ENCODE assay signal across 15 cellular contexts in the genomic region with DNA sequence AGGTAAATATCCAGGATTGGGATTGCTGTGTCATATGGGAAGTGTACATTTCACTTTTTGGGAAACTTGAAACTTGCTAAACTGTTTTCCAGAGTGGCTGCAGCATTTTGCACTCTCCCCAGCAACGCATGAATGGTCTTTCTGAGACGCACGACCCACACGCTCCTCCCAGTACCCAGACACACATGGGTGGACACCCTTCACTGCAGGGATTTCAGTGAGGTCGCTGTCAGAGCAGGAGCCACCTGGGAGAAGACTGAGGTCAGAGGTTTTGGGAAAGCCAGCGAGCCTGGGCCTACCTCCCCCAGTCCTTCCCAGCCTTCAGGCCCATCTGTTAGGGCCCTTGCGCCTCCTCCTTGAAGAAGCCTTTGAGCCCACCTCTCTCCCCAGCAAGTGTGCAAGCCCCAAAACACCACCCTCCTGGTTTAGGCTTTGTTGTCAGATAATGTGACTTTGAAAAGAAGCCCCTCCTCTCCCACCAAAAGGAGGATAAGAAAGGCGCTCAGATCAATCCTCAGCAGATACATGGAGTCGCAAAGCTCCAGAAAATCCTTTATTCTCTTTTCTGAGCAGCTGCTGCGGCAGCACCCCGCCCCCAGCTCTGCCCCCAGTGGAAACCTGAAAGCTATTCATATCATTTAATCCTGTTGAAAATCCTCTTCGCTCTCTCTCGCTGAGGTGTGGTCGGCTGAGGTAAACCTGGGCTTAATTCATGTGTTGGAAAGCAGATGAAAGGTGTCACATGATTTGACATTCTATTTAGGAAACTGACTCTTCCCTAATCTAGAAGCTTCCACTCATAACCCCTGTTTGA.
"Had no signal": no experiment of that assay in that cellular context is flagged by ENCODE, and none has a peak within 500 bp of the region (broad histone marks: within the 10 kb centered on the region; RNA-seq: fewer than 3 reads in every experiment).

No MANE protein-coding gene starts in this region.

- H3K36me3 Mint-ChIP-seq: activated CD8-positive, alpha-beta memory T cell treated with anti-CD3 and anti-CD28 coated beads, Interleukin-2, amount 10 ng/mL, durations not matched to agents 7 days and 5 days; brain; stimulated activated naive B cell treated with anti-CD40 and anti-IgM and Interleukin-4, amounts not matched to agents 10 μg/mL and 1 μg/mL and 100 μg/mL, for 72 hours had no signal

- H3K4me3 Mint-ChIP-seq: activated CD4-positive, alpha-beta memory T cell treated with anti-CD3 and anti-CD28 coated beads, Interleukin-2, amount 10 ng/mL, durations not matched to agents 7 days and 5 days; activated CD4-positive, alpha-beta T cell treated with anti-CD3 and anti-CD28 coated beads for 36 hours; activated CD8-positive, alpha-beta memory T cell treated with anti-CD3 and anti-CD28 coated beads, Interleukin-2, amount 10 ng/mL, durations not matched to agents 7 days and 5 days; brain; stimulated activated naive B cell treated with anti-CD40 and anti-IgM and Interleukin-4, amounts not matched to agents 10 μg/mL and 1 μg/mL and 100 μg/mL, for 72 hours had no signal

- H3K4me3 ChIP-seq: left lung, pancreas, thoracic aorta had no signal

- H3K4me1 ChIP-seq: left lung, pancreas had no signal

- DNase-seq: activated CD4-positive, alpha-beta memory T cell treated with anti-CD3 and anti-CD28 coated beads, Interleukin-2, amount 10 ng/mL, durations not matched to agents 7 days and 5 days; activated CD4-positive, alpha-beta T cell treated with anti-CD3 and anti-CD28 coated beads for 36 hours; activated CD8-positive, alpha-beta memory T cell treated with anti-CD3 and anti-CD28 coated beads, Interleukin-2, amount 10 ng/mL, durations not matched to agents 7 days and 5 days; anterior cingulate cortex; caudate nucleus; foreskin melanocyte; hypothalamus; islet precursor cell; left lung; midbrain; pancreas; retina; stimulated activated naive B cell treated with anti-CD40 and anti-IgM and Interleukin-4, amounts not matched to agents 10 μg/mL and 1 μg/mL and 100 μg/mL, for 72 hours had no signal

- H3K36me3 ChIP-seq: left lung, pancreas, thoracic aorta had no signal

- H3K27me3 Mint-ChIP-seq: brain had no signal

- ATAC-seq: activated CD4-positive, alpha-beta T cell treated with anti-CD3 and anti-CD28 coated beads for 36 hours; activated CD8-positive, alpha-beta memory T cell treated with anti-CD3 and anti-CD28 coated beads, Interleukin-2, amount 10 ng/mL, durations not matched to agents 7 days and 5 days; left lung; pancreas; stimulated activated naive B cell treated with anti-CD40 and anti-IgM and Interleukin-4, amounts not matched to agents 10 μg/mL and 1 μg/mL and 100 μg/mL, for 72 hours had no signal

- H3K27ac Mint-ChIP-seq: activated CD4-positive, alpha-beta memory T cell treated with anti-CD3 and anti-CD28 coated beads, Interleukin-2, amount 10 ng/mL, durations not matched to agents 7 days and 5 days; activated CD4-positive, alpha-beta T cell treated with anti-CD3 and anti-CD28 coated beads for 36 hours; activated CD8-positive, alpha-beta memory T cell treated with anti-CD3 and anti-CD28 coated beads, Interleukin-2, amount 10 ng/mL, durations not matched to agents 7 days and 5 days; brain; stimulated activated naive B cell treated with anti-CD40 and anti-IgM and Interleukin-4, amounts not matched to agents 10 μg/mL and 1 μg/mL and 100 μg/mL, for 72 hours had no signal

- H3K27me3 ChIP-seq: left lung, pancreas had no signal

- H3K9me3 Mint-ChIP-seq: activated CD4-positive, alpha-beta memory T cell treated with anti-CD3 and anti-CD28 coated beads, Interleukin-2, amount 10 ng/mL, durations not matched to agents 7 days and 5 days; brain; stimulated activated naive B cell treated with anti-CD40 and anti-IgM and Interleukin-4, amounts not matched to agents 10 μg/mL and 1 μg/mL and 100 μg/mL, for 72 hours had no signal

- H3K4me1 Mint-ChIP-seq: activated CD4-positive, alpha-beta memory T cell treated with anti-CD3 and anti-CD28 coated beads, Interleukin-2, amount 10 ng/mL, durations not matched to agents 7 days and 5 days; activated CD4-positive, alpha-beta T cell treated with anti-CD3 and anti-CD28 coated beads for 36 hours; activated CD8-positive, alpha-beta memory T cell treated with anti-CD3 and anti-CD28 coated beads, Interleukin-2, amount 10 ng/mL, durations not matched to agents 7 days and 5 days; stimulated activated naive B cell treated with anti-CD40 and anti-IgM and Interleukin-4, amounts not matched to agents 10 μg/mL and 1 μg/mL and 100 μg/mL, for 72 hours had no signal

- H3K9me3 ChIP-seq: left lung, pancreas, thoracic aorta had no signal
